ENCODE assay signal across 21 cellular contexts in the genomic region with DNA sequence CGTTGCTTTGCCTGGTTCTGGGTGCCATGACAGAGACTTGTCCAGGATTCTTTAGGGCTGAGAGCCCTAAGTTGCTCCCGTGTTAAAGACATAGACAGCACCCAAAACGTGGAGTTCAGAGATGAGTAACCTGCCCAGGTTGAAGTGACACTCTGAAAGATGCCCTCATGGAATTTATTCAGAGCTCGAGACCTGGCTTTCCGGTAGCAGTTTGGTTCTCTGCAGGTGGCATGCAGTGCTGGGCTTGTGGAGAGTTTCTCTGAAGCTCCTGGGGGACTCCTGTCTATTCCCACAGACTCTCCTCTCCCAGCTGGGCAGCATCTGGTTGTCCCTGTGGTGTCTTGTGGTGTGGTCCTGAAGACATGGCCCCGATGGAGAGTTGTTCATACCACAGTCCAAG.
"Had no signal": no experiment of that assay in that cellular context is flagged by ENCODE, and none has a peak within 500 bp of the region (broad histone marks: within the 10 kb centered on the region; RNA-seq: fewer than 3 reads in every experiment).

No MANE protein-coding gene starts in this region.

- H3K9me3 ChIP-seq: SJSA1 had no signal

- H3K27me3 ChIP-seq: SJSA1 had no signal

- DNase-seq: KBM-7, NCI-H1092, NCI-H1105 treated with DMSO at 0.1 percent for 48 hours, NCI-H1417 treated with DMSO at 0.1 percent for 48 hours, NCI-H146, NCI-H1694 treated with DMSO at 0.1 percent for 48 hours, NCI-H1930, NCI-H2081, NCI-H2107, NCI-H2227 treated with DMSO at 0.1 percent for 48 hours, NCI-H446, NCI-H510A, NCI-H524 treated with DMSO at 0.1 percent for 48 hours, NCI-H69, NCI-H774, Right ventricle myocardium superior, RPMI8226, SIG-M5 had no signal

- H3K27ac ChIP-seq: HL-60, SJSA1, SK-N-MC had no signal

- H3K4me3 ChIP-seq: SJSA1, SK-N-MC had no signal

- H3K36me3 ChIP-seq: SJSA1 had no signal
